Comparison of ENCODE assay signal across 8 cellular contexts in genomic region chr10:124992462-124993344, GRCh38. TPM values are rescaled to one million over a fixed set of nuclear protein-coding genes. Genes with fewer than 3 reads are reported as not detected.
DNase-seq lines count a peak whose midpoint lies in the region; ATAC-seq and TF ChIP-seq lines count a peak whose summit lies in the region.

No MANE protein-coding gene starts in this region.

- no peak overlapping the region for H3K9ac ChIP-seq in MM.1S (ENCODE audit: low read length)

- H3K9me3 ChIP-seq in MM.1S (replicated peaks; ENCODE audit: insufficient read depth, low read length) (no peaks in the 10 kb centered on the region), osteoblast (ENCODE audit: low read depth, low read length) (no peaks in the 10 kb centered on the region)

- no peak overlapping the region for H3K4me3 Mint-ChIP-seq in activated B cell treated with CpG ODN at 0.5 μM for 24 hours

- POLR2A ChIA-PET in activated B cell treated with CpG ODN at 0.5 μM for 24 hours (lab: Charles Lee), result no interaction called here

- intact Hi-C loops in activated B cell treated with CpG ODN at 0.5 μM for 24 hours (cut with micrococcal nuclease), result loop anchor here (1.0 kb wide), 1 partner anchor 727 kb away; the partner anchor contains the start of gene EDRF1

- TF ChIP-seq CTCF in MM.1S (IDR thresholded peaks at IDR 0.05; ENCODE audit: low read length) (peak; percentile 50), activated B cell treated with CpG ODN at 0.5 μM for 24 hours (IDR thresholded peaks at IDR 0.05) (no peak), osteoblast (IDR thresholded peaks at IDR 0.05; ENCODE audit: extremely low read depth, low read depth, low read length) (peak; percentile 67)

- no peaks in the 10 kb centered on the region for H4K20me1 ChIP-seq in MM.1S (ENCODE audit: insufficient read depth, low read length)
- H4K20me1 ChIP-seq in osteoblast (ENCODE audit: insufficient read depth, low read length), result peaks cover 15% of the 10 kb centered on the region

- H3K27me3 Mint-ChIP-seq in activated B cell treated with CpG ODN at 0.5 μM for 24 hours, result no peaks in the 10 kb centered on the region

- H3K4me1 ChIP-seq in MM.1S (ENCODE audit: low read length) (peaks cover 11% of the 10 kb centered on the region), osteoblast (ENCODE audit: insufficient read depth, low read length) (peaks cover 5% of the 10 kb centered on the region)

- H3K4me3 ChIP-seq in MM.1S (ENCODE audit: low read length), result no peak overlapping the region
- H3K4me3 ChIP-seq in osteoblast (ENCODE audit: insufficient read depth, low read length), result no peak overlapping the region

- peaks cover 13% of the 10 kb centered on the region; the same call in 1 of the 2 replicates for H3F3A ChIP-seq in MM.1S (ENCODE audit: insufficient read depth, low read length)

- H3K36me3 ChIP-seq in MM.1S (replicated peaks; ENCODE audit: insufficient read depth, low read length), result no peaks in the 10 kb centered on the region
- H3K36me3 ChIP-seq in osteoblast (ENCODE audit: insufficient read depth, low read length), result peaks cover 66% of the 10 kb centered on the region

- no peaks in the 10 kb centered on the region for H3K9me3 Mint-ChIP-seq in activated B cell treated with CpG ODN at 0.5 μM for 24 hours

- H3K27ac Mint-ChIP-seq in activated B cell treated with CpG ODN at 0.5 μM for 24 hours, result no peak overlapping the region

- H2AFZ ChIP-seq in MM.1S (ENCODE audit: low read length) (no peak overlapping the region), osteoblast (ENCODE audit: low read length) (no peak overlapping the region)

- no peak overlapping the region for H3K4me2 ChIP-seq in MM.1S (ENCODE audit: low read depth, low read length)
- H3K4me2 ChIP-seq in osteoblast (ENCODE audit: insufficient read depth, low read length), result no peak overlapping the region

- no peaks in the 10 kb centered on the region for H3K9me2 ChIP-seq in MM.1S (replicated peaks; ENCODE audit: insufficient read depth, low read length)

- ATAC-seq in GM18517 (IDR thresholded peaks at IDR 0.05; ENCODE audit: unreplicated experiment) (peak; percentile 57), activated B cell treated with CpG ODN at 0.5 μM for 24 hours (ENCODE audit: low read depth) (peak; percentile 66)

- H3K79me2 ChIP-seq in MM.1S (ENCODE audit: low read length), result no peaks in the 10 kb centered on the region
- no peaks in the 10 kb centered on the region for H3K79me2 ChIP-seq in osteoblast (ENCODE audit: insufficient read depth, low read length)

- H3K27me3 ChIP-seq in MM.1S (replicated peaks; ENCODE audit: insufficient read depth, low read length) (peaks cover 3% of the 10 kb centered on the region), osteoblast (ENCODE audit: insufficient read depth, low read length) (no peaks in the 10 kb centered on the region)

- CTCF ChIA-PET in activated B cell treated with CpG ODN at 0.5 μM for 24 hours (lab: Charles Lee), result interaction anchor here (0.8 to 1.1 kb wide), 2 partner anchors 10 to 351 kb away, joined by 3 read pairs; no protein-coding TSS in a partner anchor

- no peak overlapping the region for H3K27ac ChIP-seq in MM.1S (ENCODE audit: low read length)
- no peak overlapping the region for H3K27ac ChIP-seq in osteoblast (ENCODE audit: low read depth, low read length)

- peaks cover 16% of the 10 kb centered on the region for H3K36me3 Mint-ChIP-seq in activated B cell treated with CpG ODN at 0.5 μM for 24 hours (ENCODE audit: low read depth)

- peaks cover 14% of the 10 kb centered on the region for H3K4me1 Mint-ChIP-seq in activated B cell treated with CpG ODN at 0.5 μM for 24 hours

- DNase-seq in CD1c-positive myeloid dendritic cell (ENCODE audit: extremely low spot score) (peak; percentile 38), MM.1S (peak; percentile 36), activated B cell treated with CpG ODN at 0.5 μM for 24 hours (no peak), glomerular visceral epithelial cell (ENCODE audit: extremely low spot score) (peak; percentile 52), osteoblast (ENCODE audit: insufficient read length, low spot score, missing footprints) (peak; percentile 77), HuH-7.5 (ENCODE audit: low spot score) (no peak), SIG-M5 (lab: John Stamatoyannopoulos, UW) (no peak)

RNA-seq across cellular contexts. Expression of gene ZRANB1, which starts 50.8 kb away (rescaled TPM):
- 17.7 and 17.8 TPM in 2 replicates for total RNA-seq in activated B cell treated with CpG ODN at 0.5 μM for 24 hours
- 34.7 and 35.9 TPM in 2 replicates for total RNA-seq in osteoblast

Comparison
In these comparisons a context has a peak if more than half of its experiments do, and no peak if none do; other contexts are left out.
1. DNase-seq: peak in CD1c-positive myeloid dendritic cell (single experiment), MM.1S (single experiment), glomerular visceral epithelial cell (single experiment) and osteoblast (single experiment); none in activated B cell treated with CpG ODN at 0.5 μM for 24 hours (single experiment), HuH-7.5 (single experiment) and SIG-M5 (single experiment).